25 cellular contexts compared by ENCODE assay signal in the genomic region with DNA sequence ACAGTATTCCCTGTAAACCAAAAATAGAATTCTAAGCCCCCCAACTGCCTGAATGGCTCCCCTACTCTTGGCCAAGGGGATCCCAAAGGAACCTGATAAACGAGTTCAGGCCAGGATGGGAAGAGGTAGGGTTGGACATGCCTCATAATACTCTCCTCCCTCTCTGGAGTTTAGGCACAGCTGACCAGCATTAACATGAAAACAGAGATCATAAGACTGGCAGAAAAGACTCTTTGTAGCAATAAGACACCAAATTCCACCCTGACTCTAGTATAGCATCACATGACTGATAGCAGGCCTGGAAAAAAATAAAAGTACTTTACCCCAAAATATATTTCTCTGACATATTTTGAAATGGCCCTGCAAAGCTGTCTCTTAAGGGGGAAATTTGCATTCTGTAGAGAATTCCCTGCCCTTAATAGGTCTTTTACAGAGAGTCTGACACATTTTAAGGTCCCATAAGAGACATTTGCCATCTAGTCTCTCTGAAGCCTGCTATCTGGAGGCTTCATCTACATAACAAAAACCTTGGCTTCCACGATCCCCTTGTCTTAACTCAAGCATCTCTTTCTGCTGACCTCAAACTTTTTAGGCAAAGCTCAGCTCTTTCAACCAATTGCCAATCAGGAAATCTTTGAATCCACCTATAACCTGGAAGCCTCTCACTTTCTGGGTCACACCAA. TPM values are rescaled to one million over a fixed set of nuclear protein-coding genes. Genes with fewer than 3 reads are reported as not detected.
DNase-seq lines count a peak whose midpoint lies in the region; ATAC-seq and TF ChIP-seq lines count a peak whose summit lies in the region.
"Had no signal": no experiment of that assay in that cellular context is flagged by ENCODE, and none has a peak within 500 bp of the region (broad histone marks: within the 10 kb centered on the region; RNA-seq: fewer than 3 reads in every experiment).

No MANE protein-coding gene starts in this region.

- no peaks in the 10 kb centered on the region for H3K27me3 ChIP-seq in smooth muscle cell (ENCODE audit: low read depth)
- H3K27me3 ChIP-seq: Peyer's patch, SJSA1, testis, uterus had no signal

- no peak for ATAC-seq in HG02623 (IDR thresholded peaks at IDR 0.05; ENCODE audit: unreplicated experiment)
- no peak for ATAC-seq in GM18873 (IDR thresholded peaks at IDR 0.05; ENCODE audit: low FRiP score, unreplicated experiment)
- ATAC-seq: sciatic nerve had no signal

- no peaks in the 10 kb centered on the region for H3K36me3 ChIP-seq in smooth muscle cell (ENCODE audit: low read depth)
- H3K36me3 ChIP-seq: Peyer's patch, prostate gland, SJSA1, uterus had no signal

- H3K9ac ChIP-seq in smooth muscle cell (ENCODE audit: low read depth) = no peak overlapping the region

- H3K36me3 Mint-ChIP-seq in IgD-negative memory B cell (no peaks in the 10 kb centered on the region), brain (no peaks in the 10 kb centered on the region)
- H3K36me3 Mint-ChIP-seq: activated naive CD8-positive, alpha-beta T cell; CD4-positive, CD25-positive, alpha-beta regulatory T cell had no signal

- H3K4me3 ChIP-seq in smooth muscle cell = no peak overlapping the region
- H3K4me3 ChIP-seq: Peyer's patch, prostate gland, SJSA1, testis, uterus had no signal

- peak; percentile 71 for DNase-seq in foreskin melanocyte
- no peak for DNase-seq in smooth muscle cell (lab: John Stamatoyannopoulos, UW; ENCODE audit: unreplicated experiment)
- no peak for DNase-seq in GM13976 (ENCODE audit: low spot score)
- DNase-seq in SHP77 (lab: John Stamatoyannopoulos, UW) = no peak
- DNase-seq: activated CD4-positive, alpha-beta T cell treated with anti-CD3 and anti-CD28 coated beads for 1 hour; activated effector memory CD4-positive, alpha-beta T cell treated with Interleukin-2 at 50 U/mL for 16 hours; CD4-positive, CD25-positive, alpha-beta regulatory T cell; EL; H9; MM.1S; NCI-H2029; NCI-H526 treated with DMSO at 0.1 percent for 48 hours; stimulated activated naive CD4-positive, alpha-beta T cell treated with Interleukin-2 at 50 U/mL for 16 hours; testis; uterus had no signal

- H3K27ac Mint-ChIP-seq in IgD-negative memory B cell = peak overlapping the region; percentile 88 to 93 (median 92)
- peak overlapping the region; percentile 96 to 99 (median 97) for H3K27ac Mint-ChIP-seq in brain
- H3K27ac Mint-ChIP-seq: activated naive CD8-positive, alpha-beta T cell; T-helper 1 cell treated with Interleukin-12 subunit alpha and Interleukin-12 subunit beta and Interleukin-4 antibody, amounts not matched to agents 30 μg/mL and 1 μg/mL, for 36 hours had no signal

- TF ChIP-seq CTCF in brain (conservative IDR thresholded peaks at IDR 0.05) = no peak
- no peak for TF ChIP-seq CTCF in smooth muscle cell (IDR thresholded peaks at IDR 0.05; ENCODE audit: borderline replicate concordance, insufficient read depth, poor library complexity, severe bottlenecking)
- no peak for TF ChIP-seq CTCF in GM13976 (IDR thresholded peaks at IDR 0.05; ENCODE audit: borderline replicate concordance, control extremely low read depth, extremely low read depth, insufficient read depth, missing control alignments)

- no peaks in the 10 kb centered on the region for H3K79me2 ChIP-seq in smooth muscle cell (ENCODE audit: low read depth)

- H3K9me3 ChIP-seq in smooth muscle cell (replicated peaks; ENCODE audit: low read depth) = no peaks in the 10 kb centered on the region
- H3K9me3 ChIP-seq: Peyer's patch, prostate gland, SJSA1, testis, uterus had no signal

- H3K4me3 Mint-ChIP-seq in IgD-negative memory B cell = peak overlapping the region in 2 of 4 donors; percentile 46 to 83
- peak overlapping the region in 4 of 5 experiments; percentile 3 to 68 (median 20) for H3K4me3 Mint-ChIP-seq in brain
- H3K4me3 Mint-ChIP-seq: activated naive CD8-positive, alpha-beta T cell; CD4-positive, CD25-positive, alpha-beta regulatory T cell; H9; T-helper 1 cell treated with Interleukin-12 subunit alpha and Interleukin-12 subunit beta and Interleukin-4 antibody, amounts not matched to agents 30 μg/mL and 1 μg/mL, for 36 hours had no signal

- H3K9me3 Mint-ChIP-seq in IgD-negative memory B cell = no peaks in the 10 kb centered on the region
- peaks cover 0 to 3% (median 0%) of the 10 kb centered on the region in 5 experiments for H3K9me3 Mint-ChIP-seq in brain
- H3K9me3 Mint-ChIP-seq: CD4-positive, CD25-positive, alpha-beta regulatory T cell; T-helper 1 cell treated with Interleukin-12 subunit alpha and Interleukin-12 subunit beta and Interleukin-4 antibody, amounts not matched to agents 30 μg/mL and 1 μg/mL, for 36 hours had no signal

- H2AFZ ChIP-seq in smooth muscle cell (ENCODE audit: low read depth) = no peak overlapping the region

- peaks cover 17 to 31% (median 22%) of the 10 kb centered on the region in 3 donors for H3K4me1 Mint-ChIP-seq in IgD-negative memory B cell
- H3K4me1 Mint-ChIP-seq in brain = peaks cover 57% of the 10 kb centered on the region
- H3K4me1 Mint-ChIP-seq: CD4-positive, CD25-positive, alpha-beta regulatory T cell had no signal

- peak overlapping the region; percentile 12 for H3K4me2 ChIP-seq in smooth muscle cell

- no peaks in the 10 kb centered on the region for H4K20me1 ChIP-seq in smooth muscle cell (ENCODE audit: low read depth)

- WGBS in smooth muscle cell (ENCODE audit: low lambda C conversion rate) = 61% methylated on average over 2 of the region's 2 CpGs

- peaks cover 1% of the 10 kb centered on the region for H3K27me3 Mint-ChIP-seq in IgD-negative memory B cell
- H3K27me3 Mint-ChIP-seq in brain = peaks cover 5% of the 10 kb centered on the region
- H3K27me3 Mint-ChIP-seq: activated naive CD8-positive, alpha-beta T cell had no signal

- in situ Hi-C loops in GM13976 (cut with MboI; ENCODE audit: low sequenced_read_pairs, unreplicated experiment) = no loop called here

- peaks cover 4% of the 10 kb centered on the region for H3F3A ChIP-seq in smooth muscle cell (ENCODE audit: low read depth)

- peak overlapping the region; percentile 29 for H3K27ac ChIP-seq in smooth muscle cell (ENCODE audit: low read depth)
- H3K27ac ChIP-seq: Peyer's patch, prostate gland, SJSA1, testis, uterus had no signal

- H3K4me1 ChIP-seq in smooth muscle cell (ENCODE audit: low read depth) = peaks cover 6% of the 10 kb centered on the region
- H3K4me1 ChIP-seq: Peyer's patch, prostate gland, testis had no signal

RNA-seq across cellular contexts. Expression of a gene that starts 55.9 kb away (rescaled TPM):
- polyA plus RNA-seq in IgD-negative memory B cell = 2.5 TPM
- 5.0 TPM for polyA plus RNA-seq in brain (ENCODE audit: insufficient read depth, low read depth, low replicate concordance)
- total RNA-seq in smooth muscle cell = 16.3 and 18.2 TPM in 2 replicates
- 3.9 and 11.2 TPM in 2 replicates for polyA plus RNA-seq in smooth muscle cell
